10 cellular contexts compared by ENCODE assay signal in genomic region chr6:30670760-30671527, GRCh38. TPM values are rescaled to one million over a fixed set of nuclear protein-coding genes. Genes with fewer than 3 reads are reported as not detected.
DNase-seq lines count a peak whose midpoint lies in the region; ATAC-seq and TF ChIP-seq lines count a peak whose summit lies in the region.
"Had no signal": no experiment of that assay in that cellular context is flagged by ENCODE, and none has a peak within 500 bp of the region (broad histone marks: within the 10 kb centered on the region; RNA-seq: fewer than 3 reads in every experiment).

No MANE protein-coding gene starts in this region.

- in situ Hi-C loops in GM23248 (cut with MboI), result no loop called here

- DNase-seq in BJ (ENCODE audit: low read depth) (no peak), GM23248 (peak; percentile 51), kidney epithelial cell (ENCODE audit: low read depth) (no peak), NCI-H2029 treated with DMSO at 0.1 percent for 48 hours (lab: John Stamatoyannopoulos, UW) (no peak), NK-92 (lab: John Stamatoyannopoulos, UW; ENCODE audit: unreplicated experiment) (no peak)
- DNase-seq in activated CD8-positive, alpha-beta T cell treated with anti-CD3 and anti-CD28 coated beads for 36 hours, result no peak
- no peak for DNase-seq in activated effector memory CD4-positive, alpha-beta T cell treated with anti-CD3 and anti-CD28 coated beads, Interleukin-2, amount 50 U/mL, for 16 hours
- DNase-seq: amygdala, Right ventricle myocardium superior had no signal

- peaks cover 32% of the 10 kb centered on the region for H3F3A ChIP-seq in GM23248 (ENCODE audit: insufficient read depth)

- no peak for ATAC-seq in activated CD8-positive, alpha-beta T cell treated with anti-CD3 and anti-CD28 coated beads for 36 hours
- ATAC-seq in GM21576 (IDR thresholded peaks at IDR 0.05; ENCODE audit: unreplicated experiment), result no peak

- H3K4me1 ChIP-seq in GM23248 (ENCODE audit: insufficient read depth), result peaks cover 20% of the 10 kb centered on the region

- peak overlapping the region; percentile 89 for H3K9ac ChIP-seq in GM23248

- H3K27ac Mint-ChIP-seq in activated CD8-positive, alpha-beta T cell treated with anti-CD3 and anti-CD28 coated beads for 36 hours, result no peak overlapping the region

- H4K20me1 ChIP-seq in GM23248 (ENCODE audit: insufficient read depth), result no peaks in the 10 kb centered on the region

- no peak overlapping the region for H2AFZ ChIP-seq in GM23248

- WGBS in GM23248 (ENCODE audit: low coverage in 1 of 2, low lambda C conversion rate in 2 of 2, missing lambda C conversion rate in 2 of 2), 2 experiments, result 77 to 81% methylated on average over 26 to 27 of the region's 27 CpGs

- peaks cover 30% of the 10 kb centered on the region for H3K79me2 ChIP-seq in GM23248 (ENCODE audit: insufficient read depth)

- H3K4me2 ChIP-seq in GM23248 (ENCODE audit: unreplicated experiment), result peak overlapping the region; percentile 76

- H3K4me1 Mint-ChIP-seq in activated CD8-positive, alpha-beta T cell treated with anti-CD3 and anti-CD28 coated beads for 36 hours (ENCODE audit: low read depth), result peaks cover 32% of the 10 kb centered on the region

- CTCF ChIA-PET in BJ (lab: Yijun Ruan, JAX), result interaction anchor here (1.7 to 17.2 kb wide), 3 partner anchors 9 to 56 kb away, joined by 3 to 387 read pairs (median 8); partner anchors contain the start of genes MDC1 and TUBB
- CTCF ChIA-PET in activated CD8-positive, alpha-beta T cell treated with anti-CD3 and anti-CD28 coated beads for 36 hours (lab: Charles Lee), result interaction anchor here (1.5 to 18.6 kb wide), 2 partner anchors 53 to 59 kb away, joined by 4 to 704 read pairs; partner anchors contain the start of genes MDC1, MRPS18B and TUBB

- H3K36me3 ChIP-seq in BJ (ENCODE audit: control insufficient read depth, insufficient read depth, low read length), result peaks cover 6% of the 10 kb centered on the region
- peaks cover 40% of the 10 kb centered on the region for H3K36me3 ChIP-seq in GM23248 (ENCODE audit: low read depth)
- peaks cover 2% of the 10 kb centered on the region for H3K36me3 ChIP-seq in kidney epithelial cell (ENCODE audit: control insufficient read depth, insufficient read depth, low read length)

- H3K9me2 ChIP-seq in GM23248 (ENCODE audit: insufficient read depth), result no peaks in the 10 kb centered on the region

- H3K27me3 ChIP-seq in BJ (ENCODE audit: control insufficient read depth, insufficient read depth, low read length) (no peaks in the 10 kb centered on the region), GM23248 (replicated peaks; ENCODE audit: insufficient read depth) (no peaks in the 10 kb centered on the region), kidney epithelial cell (ENCODE audit: control insufficient read depth, insufficient read depth, low read length) (no peaks in the 10 kb centered on the region)

- TF ChIP-seq CTCF in BJ (IDR thresholded peaks at IDR 0.05; ENCODE audit: insufficient read depth, low read depth, low read length), result peak; percentile 29; the same call in 1 of the 2 replicates
- TF ChIP-seq CTCF in activated CD8-positive, alpha-beta T cell treated with anti-CD3 and anti-CD28 coated beads for 36 hours (IDR thresholded peaks at IDR 0.05), result no peak
- TF ChIP-seq CTCF in kidney epithelial cell (IDR thresholded peaks at IDR 0.05; ENCODE audit: insufficient read depth, low read length, poor library complexity, severe bottlenecking), result peak; percentile 34

- H3K27me3 Mint-ChIP-seq in activated CD8-positive, alpha-beta T cell treated with anti-CD3 and anti-CD28 coated beads for 36 hours, result no peaks in the 10 kb centered on the region

- H3K4me3 Mint-ChIP-seq in activated CD8-positive, alpha-beta T cell treated with anti-CD3 and anti-CD28 coated beads for 36 hours, result peak overlapping the region; percentile 74

- H3K9me3 ChIP-seq in GM23248 (ENCODE audit: low read depth), result no peaks in the 10 kb centered on the region

- peaks cover 25% of the 10 kb centered on the region for H3K36me3 Mint-ChIP-seq in activated CD8-positive, alpha-beta T cell treated with anti-CD3 and anti-CD28 coated beads for 36 hours (ENCODE audit: low read depth)

- POLR2A ChIA-PET in BJ (lab: Charles Lee), result interaction anchor here (0.6 kb wide), 1 partner anchor 46 kb away, joined by 3 read pairs; the partner anchor contains the start of gene MDC1
- POLR2A ChIA-PET in activated CD8-positive, alpha-beta T cell treated with anti-CD3 and anti-CD28 coated beads for 36 hours (lab: Charles Lee), result interaction anchor here (1.1 to 15.7 kb wide), 3 partner anchors 50 to 181 kb away, joined by 3 to 500 read pairs (median 13); partner anchors contain the start of genes MDC1, MRPS18B, PPP1R10 and TUBB

- intact Hi-C loops in activated CD8-positive, alpha-beta T cell treated with anti-CD3 and anti-CD28 coated beads for 36 hours (cut with micrococcal nuclease), result no loop called here

- H3K9me3 Mint-ChIP-seq in activated CD8-positive, alpha-beta T cell treated with anti-CD3 and anti-CD28 coated beads for 36 hours, result no peaks in the 10 kb centered on the region

- H3K27ac ChIP-seq in GM23248, result no peak overlapping the region

- H3K4me3 ChIP-seq in BJ (ENCODE audit: low read depth, low read length) (no peak overlapping the region), GM23248 (peak overlapping the region; percentile 96), kidney epithelial cell (ENCODE audit: low read depth, low read length) (no peak overlapping the region)

RNA-seq across cellular contexts. Expression of gene DHX16, which starts 1.9 kb away (rescaled TPM):
- polyA plus RNA-seq in BJ (2011; rRNA removed), result 25.1 and 44.5 TPM in 2 replicates
- 26.6 and 33.1 TPM in 2 replicates for polyA minus RNA-seq in BJ (2011; rRNA and poly(A)+ RNA removed)
- total RNA-seq in GM23248 (2014; rRNA removed; shearing (Covaris generic)), result 30.4 and 30.6 TPM in 2 replicates
- 23.6 and 26.7 TPM in 2 replicates for polyA plus RNA-seq in GM23248 (2016; fragmentation: Nextera tagmentation; extraction: Ambion mirVana)
- total RNA-seq in activated CD8-positive, alpha-beta T cell treated with anti-CD3 and anti-CD28 coated beads for 36 hours, result 10 to 100 TPM; 31.1 to 31.3 TPM
- 34.7 and 39.2 TPM in 2 replicates for total RNA-seq in kidney epithelial cell

RNA-seq across cellular contexts. Expression of gene PPP1R18, which starts 15.5 kb away (rescaled TPM):
- 87.5 and 121 TPM in 2 replicates for polyA plus RNA-seq in BJ (2011; rRNA removed)
- 63.2 and 74.2 TPM in 2 replicates for polyA minus RNA-seq in BJ (2011; rRNA and poly(A)+ RNA removed)
- 85.5 and 108 TPM in 2 replicates for total RNA-seq in GM23248 (2014; rRNA removed; shearing (Covaris generic))
- polyA plus RNA-seq in GM23248 (2016; fragmentation: Nextera tagmentation; extraction: Ambion mirVana), result 66.6 and 67.8 TPM in 2 replicates
- total RNA-seq in activated CD8-positive, alpha-beta T cell treated with anti-CD3 and anti-CD28 coated beads for 36 hours, result 100 to 1,000 TPM; 174 to 177 TPM
- 125 and 129 TPM in 2 replicates for total RNA-seq in kidney epithelial cell

RNA-seq across cellular contexts. Expression of gene NRM, which starts 19.8 kb away (rescaled TPM):
- polyA plus RNA-seq in BJ (2011; rRNA removed) (12.6 and 19.7 TPM in 2 replicates), GM23248 (2016; fragmentation: Nextera tagmentation; extraction: Ambion mirVana) (11.3 and 11.6 TPM in 2 replicates)
- polyA minus RNA-seq in BJ (2011; rRNA and poly(A)+ RNA removed), result 8.8 and 13.5 TPM in 2 replicates
- total RNA-seq in GM23248 (2014; rRNA removed; shearing (Covaris generic)), result 5.8 and 6.2 TPM in 2 replicates
- 10 to 100 TPM; 21.0 to 22.0 TPM for total RNA-seq in activated CD8-positive, alpha-beta T cell treated with anti-CD3 and anti-CD28 coated beads for 36 hours
- 8.9 and 10.4 TPM in 2 replicates for total RNA-seq in kidney epithelial cell

RNA-seq across cellular contexts. Expression of gene C6orf136, which starts 24.0 kb away (rescaled TPM):
- polyA plus RNA-seq in BJ (2011; rRNA removed) (5.4 and 6.0 TPM in 2 replicates), GM23248 (2016; fragmentation: Nextera tagmentation; extraction: Ambion mirVana) (8.6 and 10.6 TPM in 2 replicates)
- 8.1 and 13.6 TPM in 2 replicates for polyA minus RNA-seq in BJ (2011; rRNA and poly(A)+ RNA removed)
- 2.4 and 4.6 TPM in 2 replicates for total RNA-seq in GM23248 (2014; rRNA removed; shearing (Covaris generic))
- 10 to 100 TPM; 34.8 to 40.1 TPM for total RNA-seq in activated CD8-positive, alpha-beta T cell treated with anti-CD3 and anti-CD28 coated beads for 36 hours
- 7.6 and 12.7 TPM in 2 replicates for total RNA-seq in kidney epithelial cell

RNA-seq across cellular contexts. Expression of gene ATAT1, which starts 44.3 kb away (rescaled TPM):
- polyA plus RNA-seq in BJ (2011; rRNA removed) (5.5 and 6.8 TPM in 2 replicates), GM23248 (2016; fragmentation: Nextera tagmentation; extraction: Ambion mirVana) (12.3 and 12.6 TPM in 2 replicates)
- 6.5 and 6.9 TPM in 2 replicates for polyA minus RNA-seq in BJ (2011; rRNA and poly(A)+ RNA removed)
- 2.3 and 3.7 TPM in 2 replicates for total RNA-seq in GM23248 (2014; rRNA removed; shearing (Covaris generic))
- total RNA-seq in activated CD8-positive, alpha-beta T cell treated with anti-CD3 and anti-CD28 coated beads for 36 hours, result 1 to 10 TPM; 7.5 to 7.8 TPM
- 6.6 and 8.5 TPM in 2 replicates for total RNA-seq in kidney epithelial cell
